ENCODE assay signal across 1 cellular context in the genomic region with DNA sequence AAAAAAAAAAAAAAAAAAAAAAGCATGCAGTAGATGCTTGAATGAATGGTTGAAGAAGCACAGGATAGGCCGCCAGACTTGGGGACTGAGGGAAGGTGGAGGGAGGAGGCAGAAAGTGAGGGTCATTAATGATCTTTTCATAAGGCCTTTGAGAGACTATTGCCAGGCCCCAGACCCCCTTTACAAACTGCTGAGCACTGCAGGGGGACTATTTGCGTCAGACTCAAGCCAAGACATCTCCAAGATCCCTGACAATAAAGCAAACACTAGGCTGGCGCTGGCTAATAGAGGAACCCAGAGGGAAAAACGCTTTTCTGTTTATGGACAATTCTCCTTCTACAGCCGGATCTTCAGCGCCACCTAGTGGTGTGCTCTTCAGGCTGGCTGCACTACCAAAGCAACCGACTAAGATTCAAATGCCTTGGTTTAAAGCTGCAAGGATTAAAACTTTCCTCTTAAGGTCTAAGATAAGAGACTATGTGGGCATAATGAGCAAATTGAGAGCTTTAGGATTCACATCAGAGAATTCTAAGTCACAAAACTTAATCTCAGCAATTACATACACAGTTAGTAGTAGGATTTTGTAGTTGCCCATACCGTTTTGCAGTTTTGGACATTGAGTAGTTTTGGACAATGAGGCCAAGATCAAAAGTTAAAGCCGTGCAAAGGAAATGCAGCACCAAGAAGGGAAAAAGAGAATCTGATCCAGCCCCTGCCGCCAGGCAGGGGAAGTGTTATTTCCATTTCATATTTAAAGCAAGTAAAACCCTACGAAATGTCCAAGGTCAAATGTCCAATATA.
TF ChIP-seq lines count a peak whose summit lies in the region.

No MANE protein-coding gene starts in this region.

TF ChIP-seq in HEK293, 187 proteins besides CTCF, POLR2A, EP300 and RAD21 (continued from another document):
- TF ChIP-seq, protein P1, sequence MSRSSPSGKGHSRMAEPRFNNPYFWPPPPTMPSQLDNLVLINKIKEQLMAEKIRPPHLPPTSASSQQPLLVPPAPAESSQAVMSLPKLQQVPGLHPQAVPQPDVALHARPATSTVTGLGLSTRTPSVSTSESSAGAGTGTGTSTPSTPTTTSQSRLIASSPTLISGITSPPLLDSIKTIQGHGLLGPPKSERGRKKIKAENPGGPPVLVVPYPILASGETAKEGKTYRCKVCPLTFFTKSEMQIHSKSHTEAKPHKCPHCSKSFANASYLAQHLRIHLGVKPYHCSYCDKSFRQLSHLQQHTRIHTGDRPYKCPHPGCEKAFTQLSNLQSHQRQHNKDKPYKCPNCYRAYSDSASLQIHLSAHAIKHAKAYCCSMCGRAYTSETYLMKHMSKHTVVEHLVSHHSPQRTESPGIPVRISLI (tag by site-specific recombination; IDR thresholded peaks at IDR 0.05), result 0 out of 2 replicates have a peak, but pooled peaks have one; percentile 73
- TF ChIP-seq ZNF654 (tag by site-specific recombination; IDR thresholded peaks at IDR 0.05; ENCODE audit: low read depth) (peak; percentile 98), TRIM28 (IDR thresholded peaks at IDR 0.05; ENCODE audit: borderline replicate concordance, low read length) (peak; percentile 33; the same call in 1 of the 2 replicates), ZNF660 (tag by site-specific recombination; IDR thresholded peaks at IDR 0.05) (peak; percentile 83; the same call in 1 of the 2 replicates)
